19 cellular contexts compared by ENCODE assay signal in the genomic region with DNA sequence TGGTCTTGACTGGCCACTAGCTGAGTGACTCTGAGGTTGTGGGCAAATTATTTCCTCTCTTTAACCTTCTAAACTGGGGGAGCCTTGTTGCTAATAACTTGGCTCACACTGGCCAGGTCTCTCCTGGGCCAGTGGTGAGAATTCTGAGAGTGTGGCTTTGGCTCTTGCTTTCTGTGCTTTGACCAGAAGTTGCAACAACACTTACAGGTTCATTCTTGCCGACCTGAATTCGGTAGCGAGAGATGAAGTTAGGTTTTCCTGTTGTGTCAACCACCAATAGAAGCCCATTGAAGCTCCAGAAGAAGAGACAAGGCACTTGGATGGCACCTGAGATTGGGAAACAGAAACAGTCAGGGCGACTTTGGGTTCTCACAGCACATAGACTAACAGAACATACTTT. TPM values are rescaled to one million over a fixed set of nuclear protein-coding genes. Genes with fewer than 3 reads are reported as not detected.
A peak's percentile ranks its signal among the peaks of the same experiment; 100 is the strongest.
DNase-seq lines count a peak whose midpoint lies in the region; ATAC-seq and FAIRE-seq lines count a peak whose summit lies in the region.
"Had no signal": no experiment of that assay in that cellular context is flagged by ENCODE, and none has a peak within 500 bp of the region (broad histone marks: within the 10 kb centered on the region; RNA-seq: fewer than 3 reads in every experiment).

No MANE protein-coding gene starts in this region.

- H3K9me3 ChIP-seq in SJCRH30 (replicated peaks), result no peaks in the 10 kb centered on the region
- H3K9me3 ChIP-seq: esophagus muscularis mucosa, heart left ventricle, neutrophil, tibial nerve had no signal

- no peak overlapping the region for H3K4me3 ChIP-seq in SJCRH30
- H3K4me3 ChIP-seq: esophagus muscularis mucosa, GM23248, heart left ventricle, tibial nerve had no signal

- no peaks in the 10 kb centered on the region for H3K9me3 Mint-ChIP-seq in activated T-cell treated with anti-CD3 and anti-CD28 coated beads, Interleukin-2, amount 50 U/mL, for 24 hours
- H3K9me3 Mint-ChIP-seq in stimulated activated naive B cell treated with anti-CD40 and anti-IgM and Interleukin-4, amounts not matched to agents 10 μg/mL and 1 μg/mL and 100 μg/mL, for 72 hours, result no peaks in the 10 kb centered on the region
- H3K9me3 Mint-ChIP-seq: memory B cell had no signal

- peak overlapping the region; percentile 86 for H3K27ac Mint-ChIP-seq in activated T-cell treated with anti-CD3 and anti-CD28 coated beads, Interleukin-2, amount 50 U/mL, for 24 hours
- H3K27ac Mint-ChIP-seq in stimulated activated naive B cell treated with anti-CD40 and anti-IgM and Interleukin-4, amounts not matched to agents 10 μg/mL and 1 μg/mL and 100 μg/mL, for 72 hours, result peak overlapping the region; percentile 14
- H3K27ac Mint-ChIP-seq: memory B cell had no signal

- peaks cover 44% of the 10 kb centered on the region for H3K4me1 Mint-ChIP-seq in activated T-cell treated with anti-CD3 and anti-CD28 coated beads, Interleukin-2, amount 50 U/mL, for 24 hours (ENCODE audit: low read depth)
- H3K4me1 Mint-ChIP-seq in stimulated activated naive B cell treated with anti-CD40 and anti-IgM and Interleukin-4, amounts not matched to agents 10 μg/mL and 1 μg/mL and 100 μg/mL, for 72 hours, result peaks cover 0 to 9% of the 10 kb centered on the region in 2 donors

- peaks cover 27% of the 10 kb centered on the region for H3K4me1 ChIP-seq in SJCRH30

- no peak for ATAC-seq in stimulated activated naive B cell treated with anti-CD40 and anti-IgM and Interleukin-4, amounts not matched to agents 10 μg/mL and 1 μg/mL and 100 μg/mL, for 72 hours (replicated peaks)
- ATAC-seq in HG02798 (IDR thresholded peaks at IDR 0.05; ENCODE audit: poor library complexity, unreplicated experiment), result no peak
- ATAC-seq: heart left ventricle had no signal

- no peaks in the 10 kb centered on the region for H3K27me3 ChIP-seq in SJCRH30
- H3K27me3 ChIP-seq: esophagus muscularis mucosa, heart left ventricle, neutrophil, tibial nerve had no signal

- H3K36me3 ChIP-seq in SJCRH30, result no peaks in the 10 kb centered on the region
- H3K36me3 ChIP-seq: neutrophil, WERI-Rb-1 had no signal

- no peak for FAIRE-seq in HTR-8/SVneo (lab: Jason Lieb, UNC)
- FAIRE-seq: colon had no signal

- H3K27me3 Mint-ChIP-seq in activated T-cell treated with anti-CD3 and anti-CD28 coated beads, Interleukin-2, amount 50 U/mL, for 24 hours, result no peaks in the 10 kb centered on the region
- H3K27me3 Mint-ChIP-seq in stimulated activated naive B cell treated with anti-CD40 and anti-IgM and Interleukin-4, amounts not matched to agents 10 μg/mL and 1 μg/mL and 100 μg/mL, for 72 hours, result no peaks in the 10 kb centered on the region
- H3K27me3 Mint-ChIP-seq: memory B cell had no signal

- DNase-seq in activated T-cell treated with anti-CD3 and anti-CD28 coated beads, Interleukin-2, amount 50 U/mL, for 24 hours, result no peak
- no peak for DNase-seq in activated T-cell treated with anti-CD3 and anti-CD28 coated beads, Interleukin-2, amount 50 U/mL, for 1 hour
- DNase-seq in SJCRH30 (no peak), epithelial cell of prostate (ENCODE audit: low read depth, low spot score) (no peak), HTR-8/SVneo (ENCODE audit: insufficient read length, low spot score) (no peak), dermis blood vessel endothelial cell (no peak)
- DNase-seq in stimulated activated naive B cell treated with anti-CD40 and anti-IgM and Interleukin-4, amounts not matched to agents 10 μg/mL and 1 μg/mL and 100 μg/mL, for 72 hours, result no peak
- DNase-seq: ACHN; activated CD8-positive, alpha-beta memory T cell treated with anti-CD3 and anti-CD28 coated beads, Interleukin-2, amount 50 U/mL, for 4 hours; aorta; heart left ventricle; WERI-Rb-1 had no signal

- peak overlapping the region; percentile 65 for H3K27ac ChIP-seq in SJCRH30
- H3K27ac ChIP-seq in epithelial cell of prostate, result peak overlapping the region; percentile 92
- H3K27ac ChIP-seq: esophagus muscularis mucosa, GM23248, heart left ventricle, neutrophil, WERI-Rb-1 had no signal

- no peak overlapping the region for H3K4me3 Mint-ChIP-seq in activated T-cell treated with anti-CD3 and anti-CD28 coated beads, Interleukin-2, amount 50 U/mL, for 24 hours
- H3K4me3 Mint-ChIP-seq in stimulated activated naive B cell treated with anti-CD40 and anti-IgM and Interleukin-4, amounts not matched to agents 10 μg/mL and 1 μg/mL and 100 μg/mL, for 72 hours, result no peak overlapping the region
- H3K4me3 Mint-ChIP-seq: memory B cell had no signal

- H3K36me3 Mint-ChIP-seq in activated T-cell treated with anti-CD3 and anti-CD28 coated beads, Interleukin-2, amount 50 U/mL, for 24 hours (ENCODE audit: low read depth), result peaks cover 72% of the 10 kb centered on the region
- H3K36me3 Mint-ChIP-seq in stimulated activated naive B cell treated with anti-CD40 and anti-IgM and Interleukin-4, amounts not matched to agents 10 μg/mL and 1 μg/mL and 100 μg/mL, for 72 hours, result peaks cover 24 to 49% of the 10 kb centered on the region in 2 donors
- H3K36me3 Mint-ChIP-seq: memory B cell had no signal

RNA-seq across cellular contexts. Expression of a gene that starts 19.8 kb away (rescaled TPM):
- 2.6 and 4.2 TPM in 2 replicates for total RNA-seq in SJCRH30 (2014; rRNA removed; shearing (Covaris generic))
- total RNA-seq in dermis blood vessel endothelial cell, result 11.4 and 11.9 TPM in 2 replicates

RNA-seq across cellular contexts. Expression of a gene that starts 27.8 kb away (rescaled TPM):
- 64.4 and 65.5 TPM in 2 replicates for total RNA-seq in SJCRH30 (2014; rRNA removed; shearing (Covaris generic))
- 106 and 114 TPM in 2 replicates for total RNA-seq in dermis blood vessel endothelial cell
